ENCODE assay signal across 13 cellular contexts in genomic region chr2:101985793-101986164, GRCh38. TPM values are rescaled to one million over a fixed set of nuclear protein-coding genes. Genes with fewer than 3 reads are reported as not detected.
"Had no signal": no experiment of that assay in that cellular context is flagged by ENCODE, and none has a peak within 500 bp of the region (broad histone marks: within the 10 kb centered on the region; RNA-seq: fewer than 3 reads in every experiment).

No MANE protein-coding gene starts in this region.

- H3K36me3 ChIP-seq: esophagus squamous epithelium, pancreas had no signal

- H3K4me3 ChIP-seq: esophagus squamous epithelium, pancreas had no signal

- H3K4me3 Mint-ChIP-seq: activated CD4-positive, alpha-beta memory T cell treated with anti-CD3 and anti-CD28 coated beads for 36 hours; activated T-cell treated with anti-CD3 and anti-CD28 coated beads, Interleukin-2, amount 50 U/mL, for 72 hours had no signal

- DNase-seq: activated CD4-positive, alpha-beta memory T cell treated with anti-CD3 and anti-CD28 coated beads for 36 hours; activated CD4-positive, alpha-beta T cell treated with anti-CD3 and anti-CD28 coated beads for 1 hour; activated CD8-positive, alpha-beta memory T cell treated with anti-CD3 and anti-CD28 coated beads, Interleukin-2, amount 50 U/mL, for 4 hours; activated gamma-delta T cell treated with Interleukin-2 at 50 U/mL for 16 hours; activated T-cell treated with anti-CD3 and anti-CD28 coated beads, Interleukin-2, amount 50 U/mL, for 72 hours; central memory CD4-positive, alpha-beta T cell; esophagus squamous epithelium; foreskin fibroblast; pancreas; stimulated activated CD4-positive, alpha-beta T cell treated with anti-CD3 and anti-CD28 coated beads, Interleukin-15, amount 100 ng/mL, for 24 hours; stimulated activated CD4-positive, alpha-beta T cell treated with anti-CD3 and anti-CD28 coated beads, Interleukin-4, amount 100 ng/mL, for 24 hours; T1000 had no signal

- H3K9me3 ChIP-seq: esophagus squamous epithelium, pancreas had no signal

- ATAC-seq: activated T-cell treated with anti-CD3 and anti-CD28 coated beads, Interleukin-2, amount 50 U/mL, for 72 hours; pancreas had no signal

- H3K4me1 ChIP-seq: pancreas had no signal

- H3K27ac ChIP-seq: pancreas had no signal

- H3K27ac Mint-ChIP-seq: activated CD4-positive, alpha-beta memory T cell treated with anti-CD3 and anti-CD28 coated beads for 36 hours; activated T-cell treated with anti-CD3 and anti-CD28 coated beads, Interleukin-2, amount 50 U/mL, for 72 hours had no signal

- H3K9me3 Mint-ChIP-seq: activated CD4-positive, alpha-beta memory T cell treated with anti-CD3 and anti-CD28 coated beads for 36 hours; activated T-cell treated with anti-CD3 and anti-CD28 coated beads, Interleukin-2, amount 50 U/mL, for 72 hours had no signal

- H3K36me3 Mint-ChIP-seq: activated CD4-positive, alpha-beta memory T cell treated with anti-CD3 and anti-CD28 coated beads for 36 hours had no signal

- H3K27me3 ChIP-seq: pancreas had no signal

RNA-seq across cellular contexts. Expression of gene IL1R2, which starts 6.0 kb away (rescaled TPM):
- polyA plus RNA-seq: neural cell had no signal
